ENCODE assay signal across 16 cellular contexts in the genomic region with DNA sequence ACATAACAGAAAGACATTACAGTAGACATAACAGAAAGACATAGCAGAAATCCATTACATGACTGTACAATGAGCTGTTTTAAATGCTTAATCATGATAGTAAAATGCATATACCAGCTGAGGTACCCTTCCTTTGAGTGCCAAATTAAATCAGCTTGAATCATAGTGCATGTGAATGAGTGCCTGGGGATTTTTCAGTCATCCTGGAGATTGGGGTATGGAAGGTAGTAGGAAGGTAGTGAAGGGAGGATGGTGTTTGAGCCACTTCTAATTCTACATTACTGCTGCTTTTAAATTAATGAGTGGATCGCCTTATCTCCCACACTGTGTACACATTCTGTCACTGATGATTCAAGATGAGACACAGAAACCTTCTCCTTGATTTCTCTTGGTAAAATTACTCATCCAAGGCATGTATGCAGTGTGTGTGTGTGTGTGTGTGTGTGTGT.
DNase-seq lines count a peak whose midpoint lies in the region; TF ChIP-seq lines count a peak whose summit lies in the region.
"Had no signal": no experiment of that assay in that cellular context is flagged by ENCODE, and none has a peak within 500 bp of the region (broad histone marks: within the 10 kb centered on the region; RNA-seq: fewer than 3 reads in every experiment).

No MANE protein-coding gene starts in this region.

- POLR2A ChIA-PET in HEK293T (lab: Yijun Ruan, JAX): no interaction called here

- peak overlapping the region; percentile 77 for H3K27ac ChIP-seq in epithelial cell of prostate
- no peak overlapping the region for H3K27ac ChIP-seq in hepatocyte
- H3K27ac ChIP-seq: 22Rv1, cardiac muscle cell, transverse colon had no signal

- H3K4me3 ChIP-seq in skeletal muscle satellite cell (ENCODE audit: low read length) (peak overlapping the region; percentile 7), hepatocyte (no peak overlapping the region)
- H3K4me3 ChIP-seq: cardiac muscle cell, transverse colon had no signal

- WGBS in hepatocyte (ENCODE audit: low lambda C conversion rate, missing lambda C conversion rate): 58% methylated on average over 1 of the region's 1 CpG

- H3K4me2 ChIP-seq in skeletal muscle satellite cell (ENCODE audit: low read length): peak overlapping the region; percentile 66
- no peak overlapping the region for H3K4me2 ChIP-seq in hepatocyte

- no peaks in the 10 kb centered on the region for H3K36me3 ChIP-seq in skeletal muscle satellite cell (ENCODE audit: insufficient read depth, low read length)
- no peaks in the 10 kb centered on the region for H3K36me3 ChIP-seq in hepatocyte (replicated peaks; ENCODE audit: insufficient read depth, low read depth)
- H3K36me3 ChIP-seq: cardiac muscle cell, transverse colon had no signal

- H3K27me3 ChIP-seq in skeletal muscle satellite cell (ENCODE audit: control insufficient read depth, insufficient read depth, low read length) (no peaks in the 10 kb centered on the region), hepatocyte (no peaks in the 10 kb centered on the region)
- H3K27me3 ChIP-seq: cardiac muscle cell, transverse colon had no signal

- no peak for TF ChIP-seq CTCF in hepatocyte (IDR thresholded peaks at IDR 0.05; ENCODE audit: poor library complexity)

- H3K9ac ChIP-seq in skeletal muscle satellite cell (ENCODE audit: low read depth, low read length): no peak overlapping the region

- CTCF ChIA-PET in HEK293T (lab: Yijun Ruan, JAX): no interaction called here

- H3K9me2 ChIP-seq in hepatocyte (replicated peaks; ENCODE audit: insufficient read depth): no peaks in the 10 kb centered on the region

- H3K9me3 ChIP-seq in skeletal muscle satellite cell (replicated peaks; ENCODE audit: low read length) (no peaks in the 10 kb centered on the region), hepatocyte (ENCODE audit: low read depth) (no peaks in the 10 kb centered on the region)
- H3K9me3 ChIP-seq: transverse colon had no signal

- no peaks in the 10 kb centered on the region for H3K79me2 ChIP-seq in hepatocyte

- no peaks in the 10 kb centered on the region for H4K20me1 ChIP-seq in hepatocyte (ENCODE audit: insufficient read depth, poor library complexity, severe bottlenecking)

- H2AFZ ChIP-seq in hepatocyte: no peak overlapping the region

- peak; percentile 3 for DNase-seq in DMS53 (lab: John Stamatoyannopoulos, UW)
- DNase-seq in DMS53 treated with DMSO at 0.1 percent for 48 hours (lab: John Stamatoyannopoulos, UW; ENCODE audit: unreplicated experiment): no peak
- DNase-seq in NCI-H69 (lab: John Stamatoyannopoulos, UW): peak; percentile 14
- DNase-seq in epithelial cell of prostate (ENCODE audit: low read depth, low spot score): peak; percentile 82
- DNase-seq in NCI-H446 (lab: John Stamatoyannopoulos, UW): no peak
- DNase-seq in hepatocyte (ENCODE audit: low spot score): no peak
- no peak for DNase-seq in HEK293T (ENCODE audit: extremely low spot score)
- DNase-seq: activated CD8-positive, alpha-beta T cell treated with anti-CD3 and anti-CD28 coated beads, Interleukin-2, amount 10 ng/mL, durations not matched to agents 7 days and 5 days; activated effector memory CD4-positive, alpha-beta T cell treated with Interleukin-2 at 50 U/mL for 16 hours; midbrain; NCI-H345; T-helper 9 cell; transverse colon had no signal

- H3K4me1 ChIP-seq in skeletal muscle satellite cell (ENCODE audit: control insufficient read depth, insufficient read depth, low read length) (peaks cover 19% of the 10 kb centered on the region), hepatocyte (ENCODE audit: insufficient read depth) (no peaks in the 10 kb centered on the region)
- H3K4me1 ChIP-seq: transverse colon had no signal

TF ChIP-seq in HEK293T, 16 proteins besides CTCF, POLR2A, EP300 and RAD21:
- TF ChIP-seq, protein P1, sequence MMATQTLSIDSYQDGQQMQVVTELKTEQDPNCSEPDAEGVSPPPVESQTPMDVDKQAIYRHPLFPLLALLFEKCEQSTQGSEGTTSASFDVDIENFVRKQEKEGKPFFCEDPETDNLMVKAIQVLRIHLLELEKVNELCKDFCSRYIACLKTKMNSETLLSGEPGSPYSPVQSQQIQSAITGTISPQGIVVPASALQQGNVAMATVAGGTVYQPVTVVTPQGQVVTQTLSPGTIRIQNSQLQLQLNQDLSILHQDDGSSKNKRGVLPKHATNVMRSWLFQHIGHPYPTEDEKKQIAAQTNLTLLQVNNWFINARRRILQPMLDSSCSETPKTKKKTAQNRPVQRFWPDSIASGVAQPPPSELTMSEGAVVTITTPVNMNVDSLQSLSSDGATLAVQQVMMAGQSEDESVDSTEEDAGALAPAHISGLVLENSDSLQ (IDR thresholded peaks at IDR 0.05): no peak
- TF ChIP-seq CTBP1 (IDR thresholded peaks at IDR 0.05; ENCODE audit: borderline replicate concordance) (no peak), FOXK2 (IDR thresholded peaks at IDR 0.05) (no peak)

Comparison
In these comparisons a context has a peak if more than half of its experiments do, and no peak if none do; other contexts are left out.
1. DNase-seq: peak in DMS53 (single experiment), NCI-H69 (single experiment) and epithelial cell of prostate (single experiment); none in DMS53 treated with DMSO at 0.1 percent for 48 hours (single experiment), NCI-H446 (0 of 2), hepatocyte (single experiment) and HEK293T (single experiment).